ENCODE assay signal across 8 cellular contexts in the genomic region with DNA sequence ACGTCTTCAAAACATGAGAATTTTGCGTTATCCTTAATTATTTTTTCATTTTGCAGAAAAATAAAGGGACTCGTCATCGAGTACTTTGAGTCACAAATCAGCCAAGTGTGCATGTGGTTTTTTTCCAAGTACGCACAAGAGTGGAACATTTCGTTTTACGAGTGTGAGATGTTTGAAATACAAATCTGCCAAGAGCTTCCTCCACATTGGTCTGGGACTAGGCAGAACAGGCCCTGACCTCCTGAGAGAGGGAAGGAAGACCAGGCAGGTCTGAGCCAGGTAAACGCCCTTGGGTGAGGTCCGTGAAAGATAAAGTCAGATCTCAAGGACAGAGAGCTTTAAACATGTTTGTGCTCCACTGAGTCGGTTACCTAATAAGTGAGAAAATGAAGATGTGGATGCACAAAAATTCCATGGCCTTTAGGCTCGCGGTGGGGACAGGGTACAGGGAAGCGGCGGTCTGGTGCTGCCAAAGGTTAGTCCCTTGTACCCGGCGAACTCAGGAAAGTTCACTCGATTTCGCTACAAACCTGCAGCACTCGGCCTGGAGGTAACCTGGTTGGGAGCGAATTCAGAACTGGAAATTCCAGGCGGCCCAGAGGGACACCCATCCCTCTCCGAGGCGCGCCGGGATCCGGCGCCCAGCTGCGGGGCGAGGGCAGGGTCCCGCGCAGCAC. TPM values are rescaled to one million over a fixed set of nuclear protein-coding genes. Genes with fewer than 3 reads are reported as not detected.
DNase-seq lines count a peak whose midpoint lies in the region; ATAC-seq and TF ChIP-seq lines count a peak whose summit lies in the region.

No MANE protein-coding gene starts in this region.

- H3K36me3 ChIP-seq in colonic mucosa (no peaks in the 10 kb centered on the region), lung (ENCODE audit: control insufficient read depth in 2 of 2, insufficient read depth in 2 of 2, low read length in 2 of 2) (no peaks in the 10 kb centered on the region), tibial nerve (no peaks in the 10 kb centered on the region)

- H3K27me3 ChIP-seq in colonic mucosa, result no peaks in the 10 kb centered on the region
- H3K27me3 ChIP-seq in lung (ENCODE audit: control insufficient read depth, insufficient read depth), result no peaks in the 10 kb centered on the region
- H3K27me3 ChIP-seq in tibial nerve, result no peaks in the 10 kb centered on the region

- peak; percentile 70 for DNase-seq in Caki2 (ENCODE audit: low read depth)
- no peak for DNase-seq in NB4 (ENCODE audit: low read depth)
- DNase-seq in colonic mucosa, result peak; percentile 72
- no peak for DNase-seq in lung (ENCODE audit: low spot score)
- no peak for DNase-seq in tibial nerve (ENCODE audit: low spot score in 2 of 2)
- DNase-seq in AG20443 (ENCODE audit: low spot score), result no peak
- no peak for DNase-seq in NCI-H446 treated with DMSO at 0.1 percent for 48 hours (lab: John Stamatoyannopoulos, UW)

- TF ChIP-seq EP300 in tibial nerve (IDR thresholded peaks at IDR 0.05), result peak; percentile 13 to 79

- H3K9me3 ChIP-seq in colonic mucosa, result no peaks in the 10 kb centered on the region
- H3K9me3 ChIP-seq in lung (ENCODE audit: control insufficient read depth in 2 of 2, insufficient read depth in 1 of 2, low read length in 1 of 2), result no peaks in the 10 kb centered on the region
- H3K9me3 ChIP-seq in tibial nerve, result no peaks in the 10 kb centered on the region

- H3K9ac ChIP-seq in colonic mucosa (ENCODE audit: low read depth in 2 of 2, low read length in 2 of 2), result peak overlapping the region; percentile 64 to 84

- TF ChIP-seq POLR2A in NB4 (IDR thresholded peaks at IDR 0.05; ENCODE audit: extremely low read depth, insufficient read length) (no peak), tibial nerve (IDR thresholded peaks at IDR 0.05) (peak in 1 of 2 donors; percentile 65)

- ATAC-seq in GM21515 (IDR thresholded peaks at IDR 0.05; ENCODE audit: unreplicated experiment) (peak; percentile 12), lung (ENCODE audit: insufficient read depth, low FRiP score) (peak; percentile 15)

- TF ChIP-seq CTCF in NB4 (IDR thresholded peaks at IDR 0.05; ENCODE audit: low read depth, low read length) (no peak), colonic mucosa (IDR thresholded peaks at IDR 0.05) (no peak), lung (IDR thresholded peaks at IDR 0.05; ENCODE audit: control extremely low read depth, extremely low read depth) (no peak), tibial nerve (IDR thresholded peaks at IDR 0.05) (no peak)

- H3K4me3 ChIP-seq in NB4 (ENCODE audit: low read depth, low read length), result peak overlapping the region; percentile 95
- peak overlapping the region; percentile 94 for H3K4me3 ChIP-seq in colonic mucosa
- peak overlapping the region; percentile 65 for H3K4me3 ChIP-seq in lung
- peak overlapping the region; percentile 69 to 100 (median 87) for H3K4me3 ChIP-seq in tibial nerve

- H3K4me1 ChIP-seq in colonic mucosa (no peaks in the 10 kb centered on the region), lung (ENCODE audit: control insufficient read depth in 2 of 2, insufficient read depth in 2 of 2, low read length in 2 of 2) (peaks cover 5 to 16% of the 10 kb centered on the region in 2 donors), tibial nerve (peaks cover 0 to 46% (median 24%) of the 10 kb centered on the region in 4 donors)

- in situ Hi-C loops in Caki2 (cut with HindIII; ENCODE audit: low pct_unique_long_range_greater_than_20kb, low sequenced_read_pairs), result no loop called here

- H3K27ac ChIP-seq in colonic mucosa (peak overlapping the region; percentile 100), lung (ENCODE audit: low read depth in 1 of 2, low read length in 1 of 2) (peak overlapping the region; percentile 81 to 100), tibial nerve (peak overlapping the region; percentile 96 to 100 (median 100))

- intact Hi-C loops in colonic mucosa (cut with DNase I), result loop anchor here (10.0 kb wide), 1 partner anchor 72 kb away; the partner anchor contains the start of gene RB1

- WGBS in lung, 2 donors, result 13% methylated on average over 31 of the region's 31 CpGs
- WGBS in tibial nerve, 2 donors, result 25% methylated on average over 20 to 21 of the region's 31 CpGs

RNA-seq across cellular contexts. Expression of gene ITM2B, which starts 0.4 kb away (rescaled TPM):
- total RNA-seq in Caki2 (2014; rRNA removed; shearing (Covaris generic); ENCODE audit: low replicate concordance), result 179 and 207 TPM in 2 replicates
- total RNA-seq in colonic mucosa (100 to 1,000 TPM; 257 to 456 TPM), lung (100 to 1,000 TPM; 492 to 853 TPM), tibial nerve (100 to 1,000 TPM; 476 to 770 (median 612) TPM)
- 100 to 1,000 TPM; 371 to 446 TPM for polyA plus RNA-seq in lung

Comparison
In these comparisons a context has a peak if more than half of its experiments do, and no peak if none do; other contexts are left out.
1. DNase-seq: peak in Caki2 (single experiment) and colonic mucosa (single experiment); none in NB4 (single experiment), lung (single experiment), tibial nerve (0 of 2), AG20443 (single experiment) and NCI-H446 treated with DMSO at 0.1 percent for 48 hours (single experiment).
2. Peak in every context shown above with its lines, with median percentiles within 50 percentile points of each other: H3K4me3 ChIP-seq and H3K27ac ChIP-seq.